8 cellular contexts compared by ENCODE assay signal in the genomic region with DNA sequence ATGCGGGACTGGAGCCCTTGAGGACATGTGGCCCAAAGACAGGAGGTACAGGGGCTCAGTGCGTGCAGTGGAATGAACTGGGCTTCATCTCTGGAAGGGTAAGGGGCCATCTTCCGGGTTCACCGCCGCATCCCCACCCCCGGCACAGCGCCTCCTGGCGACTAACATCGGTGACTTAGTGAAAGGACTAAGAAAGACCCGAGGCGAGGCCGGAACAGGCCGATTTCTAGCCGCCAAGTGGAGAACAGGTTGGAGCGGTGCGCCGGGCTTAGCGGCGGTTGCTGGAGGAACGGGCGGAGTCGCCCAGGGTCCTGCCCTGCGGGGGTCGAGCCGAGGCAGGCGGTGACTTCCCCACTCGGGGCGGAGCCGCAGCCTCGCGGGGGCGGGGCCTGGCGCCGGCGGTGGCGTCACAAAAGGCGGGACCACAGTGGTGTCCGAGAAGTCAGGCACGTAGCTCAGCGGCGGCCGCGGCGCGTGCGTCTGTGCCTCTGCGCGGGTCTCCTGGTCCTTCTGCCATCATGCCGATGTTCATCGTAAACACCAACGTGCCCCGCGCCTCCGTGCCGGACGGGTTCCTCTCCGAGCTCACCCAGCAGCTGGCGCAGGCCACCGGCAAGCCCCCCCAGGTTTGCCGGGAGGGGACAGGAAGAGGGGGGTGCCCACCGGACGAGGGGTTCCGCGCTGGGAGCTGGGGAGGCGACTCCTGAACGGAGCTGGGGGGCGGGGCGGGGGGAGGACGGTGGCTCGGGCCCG. TPM values are rescaled to one million over a fixed set of nuclear protein-coding genes. Genes with fewer than 3 reads are reported as not detected.
DNase-seq lines count a peak whose midpoint lies in the region; ATAC-seq and TF ChIP-seq lines count a peak whose summit lies in the region.

A gene (plus strand): TSS at position 427 of the 753 bp plus-strand sequence. CDS start 92 bp downstream, at position 519.

- peak within 1 kb of the TSS; percentile 98 for H3K27ac ChIP-seq in C4-2B

- H3K9me3 Mint-ChIP-seq in activated CD4-positive, alpha-beta T cell treated with anti-CD3 and anti-CD28 coated beads, Interleukin-2, amount 10 ng/mL, durations not matched to agents 7 days and 5 days: no peaks in the 10 kb centered on the region

- peak; percentile 87 for ATAC-seq in GM19328 (IDR thresholded peaks at IDR 0.05; ENCODE audit: unreplicated experiment)
- peak; percentile 64 for ATAC-seq in HG03469 (IDR thresholded peaks at IDR 0.05; ENCODE audit: unreplicated experiment)

- no peaks in the 10 kb centered on the region for H3K27me3 Mint-ChIP-seq in activated CD4-positive, alpha-beta T cell treated with anti-CD3 and anti-CD28 coated beads, Interleukin-2, amount 10 ng/mL, durations not matched to agents 7 days and 5 days

- H3K4me1 Mint-ChIP-seq in activated CD4-positive, alpha-beta T cell treated with anti-CD3 and anti-CD28 coated beads, Interleukin-2, amount 10 ng/mL, durations not matched to agents 7 days and 5 days: peaks cover 34% of the 10 kb centered on the region

- CTCF ChIA-PET in activated CD4-positive, alpha-beta T cell treated with anti-CD3 and anti-CD28 coated beads, Interleukin-2, amount 10 ng/mL, durations not matched to agents 7 days and 5 days (lab: Charles Lee): interaction anchor here (0.6 to 2.9 kb wide), 32 partner anchors 10 to 319 kb away, joined by 3 to 24 read pairs (median 4); a partner anchor contains a TSS

- peak; percentile 99 for DNase-seq in NCI-H69 (lab: John Stamatoyannopoulos, UW)
- peak; percentile 95 for DNase-seq in activated CD4-positive, alpha-beta T cell treated with anti-CD3 and anti-CD28 coated beads, Interleukin-2, amount 10 ng/mL, durations not matched to agents 7 days and 5 days
- DNase-seq in cortex of kidney (lab: John Stamatoyannopoulos, UW): peak; percentile 65
- DNase-seq in left kidney (ENCODE audit: low read depth, low spot score): peak; percentile 98
- peak; percentile 97 to 99 for DNase-seq in stimulated activated CD4-positive, alpha-beta T cell treated with anti-CD3 and anti-CD28 coated beads, Interleukin-2, amount 100 ng/mL, for 24 hours

- POLR2A ChIA-PET in activated CD4-positive, alpha-beta T cell treated with anti-CD3 and anti-CD28 coated beads, Interleukin-2, amount 10 ng/mL, durations not matched to agents 7 days and 5 days (lab: Charles Lee): interaction anchor here (0.5 to 1.6 kb wide), 7 partner anchors 9 to 261 kb away, joined by 4 to 8 read pairs (median 4); a partner anchor contains a TSS

- peak; percentile 97 for TF ChIP-seq CTCF in C4-2B (conservative IDR thresholded peaks at IDR 0.05)

- peaks cover 23% of the 10 kb centered on the region for H3K36me3 Mint-ChIP-seq in activated CD4-positive, alpha-beta T cell treated with anti-CD3 and anti-CD28 coated beads, Interleukin-2, amount 10 ng/mL, durations not matched to agents 7 days and 5 days (ENCODE audit: low read depth)

- peak within 1 kb of the TSS; percentile 95 for H3K4me3 Mint-ChIP-seq in activated CD4-positive, alpha-beta T cell treated with anti-CD3 and anti-CD28 coated beads, Interleukin-2, amount 10 ng/mL, durations not matched to agents 7 days and 5 days

- peak within 1 kb of the TSS; percentile 98 for H3K27ac Mint-ChIP-seq in activated CD4-positive, alpha-beta T cell treated with anti-CD3 and anti-CD28 coated beads, Interleukin-2, amount 10 ng/mL, durations not matched to agents 7 days and 5 days

RNA-seq across cellular contexts. Expression of the gene that starts here (rescaled TPM):
- 100 to 1,000 TPM; 716 to 730 TPM for total RNA-seq in activated CD4-positive, alpha-beta T cell treated with anti-CD3 and anti-CD28 coated beads, Interleukin-2, amount 10 ng/mL, durations not matched to agents 7 days and 5 days

Comparison
In these comparisons a context has a peak if more than half of its experiments do, and no peak if none do; other contexts are left out.
1. Peak in every context shown above with its lines: DNase-seq, ATAC-seq and H3K27ac ChIP-seq.